Comparison of ENCODE assay signal across 8 cellular contexts in genomic region chr17:68354310-68354709, GRCh38.
DNase-seq lines count a peak whose midpoint lies in the region; ATAC-seq and TF ChIP-seq lines count a peak whose summit lies in the region.
"Not testable (repeated sequence)": the region's sequence is repeated elsewhere in the genome, so short reads cannot be mapped to it uniquely, and the experiment has no call there.

No MANE protein-coding gene starts in this region.

- H4K20me1 ChIP-seq in DND-41 (ENCODE audit: insufficient read depth, low read length): not testable (repeated sequence)

- H3K4me3 Mint-ChIP-seq in activated naive CD4-positive, alpha-beta T cell treated with anti-CD3 and anti-CD28 coated beads, Interleukin-2, amount 10 ng/mL, durations not matched to agents 7 days and 5 days: not testable (repeated sequence)

- not testable (repeated sequence) for H2AFZ ChIP-seq in DND-41 (ENCODE audit: low read depth, low read length)

- peak overlapping the region; percentile 66 for H3K27ac Mint-ChIP-seq in activated naive CD4-positive, alpha-beta T cell treated with anti-CD3 and anti-CD28 coated beads, Interleukin-2, amount 10 ng/mL, durations not matched to agents 7 days and 5 days

- H3K9me3 ChIP-seq in AG04450 (ENCODE audit: control insufficient read depth, insufficient read depth, low read length); DND-41 (ENCODE audit: insufficient read depth, low read length, severe bottlenecking); RWPE2 (ENCODE audit: severe bottlenecking); neutrophil: not testable (repeated sequence)

- H3K27me3 Mint-ChIP-seq in activated naive CD4-positive, alpha-beta T cell treated with anti-CD3 and anti-CD28 coated beads, Interleukin-2, amount 10 ng/mL, durations not matched to agents 7 days and 5 days: not testable (repeated sequence)

- H3K4me1 ChIP-seq in DND-41 (ENCODE audit: insufficient read depth, low read length) (peaks cover 75% of the 10 kb centered on the region), neutrophil (ENCODE audit: control insufficient read depth in 1 of 2, insufficient read depth in 1 of 2, low read depth in 1 of 2, low read length in 1 of 2) (peaks cover 67 to 80% of the 10 kb centered on the region in 2 experiments)
- H3K4me1 ChIP-seq in RWPE2 (ENCODE audit: insufficient read depth, poor library complexity, severe bottlenecking): not testable (repeated sequence)

- not testable (repeated sequence) for H3K9ac ChIP-seq in DND-41 (ENCODE audit: low read depth, low read length)

- H3K4me3 ChIP-seq in AG04450 (ENCODE audit: low read depth, low read length); DND-41 (ENCODE audit: low read depth in 1 of 2, low read length in 2 of 2); RWPE2 (ENCODE audit: severe bottlenecking); neutrophil (ENCODE audit: low read depth in 1 of 2, low read length in 1 of 2): not testable (repeated sequence)

- H3K9me3 Mint-ChIP-seq in activated naive CD4-positive, alpha-beta T cell treated with anti-CD3 and anti-CD28 coated beads, Interleukin-2, amount 10 ng/mL, durations not matched to agents 7 days and 5 days: not testable (repeated sequence)

- peaks cover 86% of the 10 kb centered on the region for H3K4me1 Mint-ChIP-seq in activated naive CD4-positive, alpha-beta T cell treated with anti-CD3 and anti-CD28 coated beads, Interleukin-2, amount 10 ng/mL, durations not matched to agents 7 days and 5 days

- H3K27me3 ChIP-seq in AG04450 (ENCODE audit: control insufficient read depth, insufficient read depth, low read length); DND-41 (ENCODE audit: insufficient read depth, low read length, poor library complexity); RWPE2 (ENCODE audit: insufficient read depth, poor library complexity, severe bottlenecking); neutrophil: not testable (repeated sequence)

- not testable (repeated sequence) for H3K79me2 ChIP-seq in DND-41 (ENCODE audit: insufficient read depth, low read length)

- H3K36me3 Mint-ChIP-seq in activated naive CD4-positive, alpha-beta T cell treated with anti-CD3 and anti-CD28 coated beads, Interleukin-2, amount 10 ng/mL, durations not matched to agents 7 days and 5 days: peaks cover 13% of the 10 kb centered on the region

- TF ChIP-seq CTCF in AG04450 (IDR thresholded peaks at IDR 0.05; ENCODE audit: low read depth, low read length); DND-41 (IDR thresholded peaks at IDR 0.05; ENCODE audit: borderline replicate concordance, extremely low read depth, low read length, poor library complexity, severe bottlenecking); RWPE2 (IDR thresholded peaks at IDR 0.05; ENCODE audit: poor library complexity, severe bottlenecking); neutrophil (IDR thresholded peaks at IDR 0.05): not testable (repeated sequence)

- POLR2A ChIA-PET in AG04450 (lab: Yijun Ruan, JAX): interaction anchor here (0.7 to 0.9 kb wide), 4 partner anchors 10 to 46 kb away, joined by 3 to 9 read pairs (median 4); no protein-coding TSS in a partner anchor

- H3K36me3 ChIP-seq in DND-41 (ENCODE audit: insufficient read depth, low read length); RWPE2 (ENCODE audit: low read depth): not testable (repeated sequence)
- peaks cover 16% of the 10 kb centered on the region for H3K36me3 ChIP-seq in neutrophil

- not testable (repeated sequence) for ATAC-seq in DND-41 (ENCODE audit: insufficient read depth, low read depth)
- ATAC-seq in RWPE2 (ENCODE audit: low read depth): peak; percentile 40; the same call in 1 of the 3 replicates

- DNase-seq in AG04450 (ENCODE audit: low read depth, low spot score); DND-41; RWPE2 (ENCODE audit: low spot score); activated naive CD4-positive, alpha-beta T cell treated with anti-CD3 and anti-CD28 coated beads, Interleukin-2, amount 10 ng/mL, durations not matched to agents 7 days and 5 days: not testable (repeated sequence)
- DNase-seq in HS-5 (ENCODE audit: low read depth) (peak; percentile 45), dermis blood vessel endothelial cell (peak; percentile 50), foreskin melanocyte (peak; percentile 10)

- CTCF ChIA-PET in AG04450 (lab: Charles Lee): interaction anchor here (0.6 to 2.2 kb wide), 4 partner anchors 45 to 871 kb away, joined by 3 to 11 read pairs (median 5); no protein-coding TSS in a partner anchor
- CTCF ChIA-PET in activated naive CD4-positive, alpha-beta T cell treated with anti-CD3 and anti-CD28 coated beads, Interleukin-2, amount 10 ng/mL, durations not matched to agents 7 days and 5 days (lab: Charles Lee): interaction anchor here (1.3 to 2.7 kb wide), 3 partner anchors 41 to 83 kb away, joined by 3 to 12 read pairs (median 4); no protein-coding TSS in a partner anchor

- H3K27ac ChIP-seq in AG04450 (ENCODE audit: low read depth, low read length): peak overlapping the region; percentile 47
- H3K27ac ChIP-seq in DND-41 (ENCODE audit: low read length): peak overlapping the region; percentile 40; the same call in 1 of the 2 replicates
- not testable (repeated sequence) for H3K27ac ChIP-seq in RWPE2 (ENCODE audit: poor library complexity, severe bottlenecking)
- peak overlapping the region; percentile 87 for H3K27ac ChIP-seq in neutrophil

- H3K4me2 ChIP-seq in DND-41 (ENCODE audit: insufficient read depth, low read length): not testable (repeated sequence)
